25 cellular contexts compared by ENCODE assay signal in the genomic region with DNA sequence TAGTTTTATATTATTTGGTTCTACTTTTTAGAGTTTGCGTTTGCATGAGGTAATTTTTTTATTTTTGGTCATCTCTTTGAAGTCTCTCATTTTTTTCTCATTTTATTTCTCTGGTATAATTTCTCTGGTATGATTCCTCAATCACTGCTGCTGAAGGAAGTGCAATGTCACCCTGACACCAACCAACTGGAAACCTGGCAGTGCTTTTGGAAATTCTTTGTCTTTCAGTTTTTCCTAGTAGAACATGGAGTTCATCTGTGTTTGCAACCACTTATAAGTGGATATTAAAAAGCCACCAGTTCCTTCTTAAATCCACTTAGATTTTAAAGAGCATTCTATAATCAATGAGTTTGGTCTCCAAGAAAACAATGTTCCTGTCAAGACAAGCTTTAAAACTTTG.
A peak's percentile ranks its signal among the peaks of the same experiment; 100 is the strongest.
DNase-seq lines count a peak whose midpoint lies in the region; ATAC-seq and TF ChIP-seq lines count a peak whose summit lies in the region.
"Had no signal": no experiment of that assay in that cellular context is flagged by ENCODE, and none has a peak within 500 bp of the region (broad histone marks: within the 10 kb centered on the region; RNA-seq: fewer than 3 reads in every experiment).

No MANE protein-coding gene starts in this region.

- intact Hi-C loops in Right ventricle myocardium inferior (cut with DNase I) (no loop called here), cardiac septum (cut with DNase I) (no loop called here), heart right ventricle (cut with DNase I) (no loop called here), vagina (cut with DNase I) (no loop called here), CD14-positive monocyte (cut with micrococcal nuclease) (no loop called here)

- peak overlapping the region in 7 of 10 donors; percentile 18 to 67 (median 39) for H3K27ac ChIP-seq in heart right ventricle
- H3K27ac ChIP-seq in vagina: peak overlapping the region; percentile 60
- H3K27ac ChIP-seq: 22Rv1, HL-60, KMS-11, SJCRH30 had no signal

- H3K27me3 Mint-ChIP-seq in mesothelial cell of epicardium (ENCODE audit: low read depth) (no peaks in the 10 kb centered on the region), CD14-positive monocyte (ENCODE audit: low read depth in 3 of 3) (peaks cover 0 to 4% (median 2%) of the 10 kb centered on the region in 3 donors)
- H3K27me3 Mint-ChIP-seq: B cell had no signal

- H3K4me1 ChIP-seq in heart right ventricle (peaks cover 0 to 31% (median 11%) of the 10 kb centered on the region in 9 donors), vagina (no peaks in the 10 kb centered on the region)
- H3K4me1 ChIP-seq: SJCRH30 had no signal

- H3K4me3 Mint-ChIP-seq in mesothelial cell of epicardium (no peak overlapping the region), CD14-positive monocyte (no peak overlapping the region)
- H3K4me3 Mint-ChIP-seq: B cell, IgD-negative memory B cell had no signal

- H3K27ac Mint-ChIP-seq in mesothelial cell of epicardium (peak overlapping the region; percentile 22), CD14-positive monocyte (no peak overlapping the region)
- H3K27ac Mint-ChIP-seq: B cell, IgD-negative memory B cell had no signal

- H3K9me3 ChIP-seq in heart right ventricle (no peaks in the 10 kb centered on the region), vagina (no peaks in the 10 kb centered on the region)
- H3K9me3 ChIP-seq: SJCRH30 had no signal

- peak; percentile 81 for ATAC-seq in Right ventricle myocardium inferior
- ATAC-seq in heart right ventricle: peak; percentile 66 to 92 (median 81)

- 68 to 74% methylated on average over 1 of the region's 1 CpG for WGBS in heart right ventricle, 2 donors

- H3K4me3 ChIP-seq in heart right ventricle (no peak overlapping the region), vagina (no peak overlapping the region)
- H3K4me3 ChIP-seq: SJCRH30 had no signal

- DNase-seq in Right ventricle myocardium inferior (ENCODE audit: missing footprints) (no peak), cardiac septum (ENCODE audit: low spot score) (no peak), heart right ventricle (peak in 1 of 2 donors; percentile 64), mesothelial cell of epicardium (ENCODE audit: low spot score in 2 of 2, unreplicated experiment in 2 of 2) (no peak), vagina (ENCODE audit: extremely low spot score in 2 of 2) (no peak), CD14-positive monocyte (ENCODE audit: low spot score) (no peak)
- DNase-seq in activated CD4-positive, CD25-positive, alpha-beta regulatory T cell treated with anti-CD3 and anti-CD28 coated beads, Interleukin-2, amount 50 U/mL, for 72 hours: no peak
- no peak for DNase-seq in activated CD4-positive, alpha-beta T cell treated with anti-CD3 and anti-CD28 coated beads, Interleukin-2, amount 50 U/mL, for 1 hour
- DNase-seq: Calu3, DMS153, DND-41, MV-4-11, NCI-H1105, NCI-H146, NCI-H1930, NCI-H2107, NCI-H446, NCI-H524 treated with DMSO at 0.1 percent for 48 hours, NCI-H774, SJCRH30 had no signal

- H3K9me3 Mint-ChIP-seq in mesothelial cell of epicardium (peaks cover 4% of the 10 kb centered on the region), CD14-positive monocyte (peaks cover 0 to 3% (median 0%) of the 10 kb centered on the region in 7 donors)

- no peak for TF ChIP-seq CTCF in heart right ventricle (IDR thresholded peaks at IDR 0.05)
- TF ChIP-seq CTCF in mesothelial cell of epicardium (IDR thresholded peaks at IDR 0.05; ENCODE audit: unreplicated experiment): no peak
- TF ChIP-seq CTCF in vagina (IDR thresholded peaks at IDR 0.05): no peak
- no peak for TF ChIP-seq CTCF in CD14-positive monocyte (IDR thresholded peaks at IDR 0.05)

- TF ChIP-seq POLR2A in vagina (IDR thresholded peaks at IDR 0.05): no peak

- H3K36me3 Mint-ChIP-seq in mesothelial cell of epicardium (peaks cover 2% of the 10 kb centered on the region), CD14-positive monocyte (no peaks in the 10 kb centered on the region)
- H3K36me3 Mint-ChIP-seq: IgD-negative memory B cell had no signal

- H3K4me1 Mint-ChIP-seq in mesothelial cell of epicardium: peaks cover 27% of the 10 kb centered on the region
- no peaks in the 10 kb centered on the region for H3K4me1 Mint-ChIP-seq in CD14-positive monocyte
- H3K4me1 Mint-ChIP-seq: B cell, IgD-negative memory B cell had no signal

- H3K36me3 ChIP-seq in heart right ventricle (no peaks in the 10 kb centered on the region), vagina (no peaks in the 10 kb centered on the region)
- H3K36me3 ChIP-seq: SJCRH30 had no signal

- no peaks in the 10 kb centered on the region for H3K27me3 ChIP-seq in heart right ventricle
- no peaks in the 10 kb centered on the region for H3K27me3 ChIP-seq in vagina
- H3K27me3 ChIP-seq: SJCRH30 had no signal
